Comparison of ENCODE assay signal across 23 cellular contexts in the genomic region with DNA sequence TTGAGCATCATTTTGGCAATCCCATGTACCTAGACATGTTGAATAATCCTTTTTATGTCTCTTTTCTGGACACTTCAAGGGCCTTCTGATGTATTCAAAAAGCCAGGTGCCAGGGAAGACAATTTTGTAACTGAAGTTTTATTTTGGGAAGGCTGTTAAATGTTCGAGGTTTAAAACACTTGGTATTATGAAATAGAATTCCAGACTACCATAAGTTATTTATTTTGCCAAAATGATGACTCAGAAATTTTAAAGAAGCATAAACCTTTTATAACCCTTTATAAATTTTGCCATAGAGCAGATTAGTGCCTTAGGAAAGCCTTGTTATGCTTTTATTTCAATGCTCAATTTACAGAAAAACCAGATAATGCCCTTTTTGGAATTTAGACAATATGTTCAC. TPM values are rescaled to one million over a fixed set of nuclear protein-coding genes. Genes with fewer than 3 reads are reported as not detected.
DNase-seq lines count a peak whose midpoint lies in the region; ATAC-seq and TF ChIP-seq lines count a peak whose summit lies in the region.
"Had no signal": no experiment of that assay in that cellular context is flagged by ENCODE, and none has a peak within 500 bp of the region (broad histone marks: within the 10 kb centered on the region; RNA-seq: fewer than 3 reads in every experiment).

No MANE protein-coding gene starts in this region.

- BruUV-seq in PC-3 (replicated peaks; lab: Mats Ljungman, UMichigan) = no TSS peak

- H3F3A ChIP-seq in PC-3 (ENCODE audit: low read length, unreplicated experiment) = no peaks in the 10 kb centered on the region

- no peak for TF ChIP-seq POLR2A in adrenal gland (IDR thresholded peaks at IDR 0.05)

- H3K4me2 ChIP-seq in PC-3 (ENCODE audit: low read length) = no peak overlapping the region

- H3K4me3 Mint-ChIP-seq in osteocyte (ENCODE audit: unreplicated experiment) (no peak overlapping the region), T-cell (no peak overlapping the region)
- H3K4me3 Mint-ChIP-seq: CD4-positive, CD25-positive, alpha-beta regulatory T cell; effector memory CD8-positive, alpha-beta T cell had no signal

- intact Hi-C loops in PC-3 (cut with micrococcal nuclease) (no loop called here), adrenal gland (cut with DNase I) (no loop called here)

- H3K27ac Mint-ChIP-seq in osteocyte (ENCODE audit: unreplicated experiment) (peak overlapping the region; percentile 94), T-cell (no peak overlapping the region)
- H3K27ac Mint-ChIP-seq: CD4-positive, CD25-positive, alpha-beta regulatory T cell; effector memory CD8-positive, alpha-beta T cell had no signal

- CTCF ChIA-PET in PC-3 (lab: Charles Lee) (no interaction called here), T-cell (lab: Charles Lee) (no interaction called here)

- ATAC-seq in PC-3 = no peak
- ATAC-seq in T-cell (replicated peaks in 1 of 4) = no peak
- ATAC-seq: effector memory CD8-positive, alpha-beta T cell; heart left ventricle; upper lobe of right lung had no signal

- no peaks in the 10 kb centered on the region for H3K9me2 ChIP-seq in PC-3 (replicated peaks; ENCODE audit: low read length)

- H3K9me3 Mint-ChIP-seq in osteocyte (ENCODE audit: unreplicated experiment) (peaks cover 3% of the 10 kb centered on the region), T-cell (peaks cover 0 to 8% (median 5%) of the 10 kb centered on the region in 3 donors)
- H3K9me3 Mint-ChIP-seq: effector memory CD8-positive, alpha-beta T cell had no signal

- H3K4me1 ChIP-seq in PC-3 (ENCODE audit: insufficient read depth, low read length) = 0 out of 2 replicates have a peak, but pooled peaks cover 8% of the 10 kb centered on the region
- H3K4me1 ChIP-seq in adrenal gland (replicated peaks in 1 of 2) = no peaks in the 10 kb centered on the region
- H3K4me1 ChIP-seq: colonic mucosa, esophagus squamous epithelium, heart left ventricle, Peyer's patch, SJCRH30, upper lobe of right lung had no signal

- H2AFZ ChIP-seq in PC-3 (ENCODE audit: low read length) = no peak overlapping the region

- no peak overlapping the region for H3K9ac ChIP-seq in PC-3 (ENCODE audit: low read length)

- TF ChIP-seq CTCF in PC-3 (conservative IDR thresholded peaks at IDR 0.05; ENCODE audit: low read depth, low read length) (no peak), osteocyte (IDR thresholded peaks at IDR 0.05) (no peak), adrenal gland (IDR thresholded peaks at IDR 0.05) (no peak)

- DNase-seq in EL (peak; percentile 13), PC-3 (peak; percentile 19), fibroblast of gingiva (ENCODE audit: low read depth) (peak; percentile 39), osteocyte (ENCODE audit: extremely low spot score, unreplicated experiment) (no peak), NCI-H2171 treated with DMSO at 0.1 percent for 48 hours (lab: John Stamatoyannopoulos, UW) (no peak), T-cell (no peak), adrenal gland (no peak)
- DNase-seq: activated effector memory CD4-positive, alpha-beta T cell treated with anti-CD3 and anti-CD28 coated beads, Interleukin-2, amount 50 U/mL, for 16 hours; CD4-positive, CD25-positive, alpha-beta regulatory T cell; colonic mucosa; effector memory CD8-positive, alpha-beta T cell; esophagus squamous epithelium; heart left ventricle; MM.1S; NCI-H2171; NCI-H526; Peyer's patch; SJCRH30; stimulated activated CD4-positive, alpha-beta T cell treated with anti-CD3 and anti-CD28 coated beads, Interleukin-2, amount 100 ng/mL, for 24 hours; upper lobe of right lung had no signal

- H3K36me3 ChIP-seq in PC-3 (ENCODE audit: low read depth, low read length) (no peaks in the 10 kb centered on the region), adrenal gland (replicated peaks in 1 of 2) (no peaks in the 10 kb centered on the region)
- H3K36me3 ChIP-seq: colonic mucosa, esophagus squamous epithelium, heart left ventricle, Peyer's patch, SJCRH30, upper lobe of right lung had no signal

- H3K79me2 ChIP-seq in PC-3 (ENCODE audit: low read length) = no peaks in the 10 kb centered on the region

- 16 to 31% (median 22%) methylated on average over 1 of the region's 1 CpG for whole genome bisulfite sequencing in adrenal gland, 4 donors

- no peak overlapping the region for H3K4me3 ChIP-seq in PC-3 (ENCODE audit: low read length)
- H3K4me3 ChIP-seq in adrenal gland = no peak overlapping the region
- H3K4me3 ChIP-seq: colonic mucosa, esophagus squamous epithelium, heart left ventricle, Peyer's patch, SJCRH30, skin epidermis, upper lobe of right lung had no signal

- POLR2A ChIA-PET in PC-3 (lab: Charles Lee; ENCODE audit: unreplicated experiment) (no interaction called here), T-cell (lab: Charles Lee) (no interaction called here)

- no peaks in the 10 kb centered on the region for H3K36me3 Mint-ChIP-seq in osteocyte (ENCODE audit: unreplicated experiment)
- no peaks in the 10 kb centered on the region for H3K36me3 Mint-ChIP-seq in T-cell
- H3K36me3 Mint-ChIP-seq: CD4-positive, CD25-positive, alpha-beta regulatory T cell had no signal

- H3K27me3 ChIP-seq in PC-3 (ENCODE audit: low read length) = no peaks in the 10 kb centered on the region
- H3K27me3 ChIP-seq in adrenal gland = no peaks in the 10 kb centered on the region
- H3K27me3 ChIP-seq: colonic mucosa, esophagus squamous epithelium, heart left ventricle, Peyer's patch, SJCRH30, upper lobe of right lung had no signal

- H3K27ac ChIP-seq in PC-3 (ENCODE audit: low read length) (no peak overlapping the region), adrenal gland (no peak overlapping the region)
- H3K27ac ChIP-seq: colonic mucosa, esophagus squamous epithelium, heart left ventricle, Peyer's patch, SJCRH30, upper lobe of right lung had no signal

- H3K4me1 Mint-ChIP-seq in osteocyte (ENCODE audit: unreplicated experiment) (peaks cover 23% of the 10 kb centered on the region), T-cell (no peaks in the 10 kb centered on the region)
- H3K4me1 Mint-ChIP-seq: CD4-positive, CD25-positive, alpha-beta regulatory T cell had no signal

- H4K20me1 ChIP-seq in PC-3 (ENCODE audit: low read length) = no peaks in the 10 kb centered on the region

- H3K27me3 Mint-ChIP-seq in osteocyte (ENCODE audit: unreplicated experiment) (peaks cover 24% of the 10 kb centered on the region), T-cell (peaks cover under 1 to 4% of the 10 kb centered on the region in 2 donors)

- no peaks in the 10 kb centered on the region for H3K9me3 ChIP-seq in PC-3 (ENCODE audit: low read length)
- H3K9me3 ChIP-seq in adrenal gland (replicated peaks in 1 of 3) = no peaks in the 10 kb centered on the region
- H3K9me3 ChIP-seq: colonic mucosa, esophagus squamous epithelium, heart left ventricle, Peyer's patch, SJCRH30, upper lobe of right lung had no signal

RNA-seq across cellular contexts. Expression of a gene that starts 30.3 kb away (rescaled TPM):
- 30.8 and 31.3 TPM in 2 replicates for total RNA-seq in PC-3 (2014; rRNA removed)
- total RNA-seq in osteocyte = 66.7 and 69.6 TPM in 2 replicates
- 100 to 1,000 TPM in 2 of 5 donors, 10 to 100 TPM in 3; 92.7 to 125 (median 96.2) TPM for total RNA-seq in T-cell
- 10 to 100 TPM; 16.1 to 40.7 (median 29.0) TPM for total RNA-seq in adrenal gland
- 10 to 100 TPM; 22.5 to 27.1 (median 23.7) TPM for polyA plus RNA-seq in adrenal gland

RNA-seq across cellular contexts. Expression of a gene that starts 54.5 kb away (rescaled TPM):
- total RNA-seq in PC-3 (2014; rRNA removed) (not detected in 2 replicates), osteocyte (not detected in 2 replicates), T-cell (not detected), adrenal gland (not detected)
- polyA plus RNA-seq in adrenal gland = not detected
- total RNA-seq: CD4-positive, CD25-positive, alpha-beta regulatory T cell; colonic mucosa; esophagus squamous epithelium; heart left ventricle; Peyer's patch; SJCRH30; subcutaneous adipose tissue; T-helper 1 cell treated with Interleukin-12 subunit alpha and Interleukin-12 subunit beta and Interleukin-4 antibody, amounts not matched to agents 30 ng/mL and 1 ng/mL, for 36 hours; upper lobe of right lung had no signal
- polyA plus RNA-seq: CD4-positive, CD25-positive, alpha-beta regulatory T cell; heart left ventricle had no signal

Comparison
In these comparisons a context has a peak if more than half of its experiments do, and no peak if none do; other contexts are left out.
1. DNase-seq: peak in EL (single experiment), PC-3 (single experiment) and fibroblast of gingiva (single experiment); none in osteocyte (single experiment), NCI-H2171 treated with DMSO at 0.1 percent for 48 hours (single experiment), T-cell (0 of 34) and adrenal gland (0 of 7).